In the genomic region with DNA sequence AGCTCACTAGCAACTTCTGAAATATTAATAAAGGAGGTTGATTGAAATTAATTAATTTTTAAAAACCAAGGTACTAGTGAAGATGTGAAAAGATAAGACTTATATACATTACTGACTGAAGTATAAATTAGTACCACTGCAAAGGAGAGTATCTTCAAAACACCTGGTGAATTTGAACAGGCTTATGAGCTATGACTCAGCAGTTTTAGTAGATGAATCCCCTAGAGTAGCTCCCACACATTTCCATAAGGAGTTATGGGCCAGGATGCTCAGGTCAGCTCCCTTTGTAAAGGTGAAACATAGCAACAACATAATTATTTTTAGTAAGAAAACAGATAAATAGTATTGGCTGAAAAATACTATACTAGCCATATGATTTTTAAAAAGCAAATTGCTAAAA, we compare ENCODE assay signal across 15 cellular contexts.
DNase-seq lines count a peak whose midpoint lies in the region.
"Had no signal": no experiment of that assay in that cellular context is flagged by ENCODE, and none has a peak within 500 bp of the region (broad histone marks: within the 10 kb centered on the region; RNA-seq: fewer than 3 reads in every experiment).

No MANE protein-coding gene starts in this region.

- H3K27ac ChIP-seq in substantia nigra (ENCODE audit: low read depth, low read length, poor library complexity, severe bottlenecking): no peak overlapping the region
- H3K27ac ChIP-seq: dorsolateral prefrontal cortex, prostate gland, suprapubic skin had no signal

- peak; percentile 18 for DNase-seq in DMS153 treated with DMSO at 0.1 percent for 48 hours (lab: John Stamatoyannopoulos, UW; ENCODE audit: unreplicated experiment)
- DNase-seq in LoVo (ENCODE audit: low spot score): peak; percentile 28
- DNase-seq in NCI-H69 (lab: John Stamatoyannopoulos, UW): peak; percentile 60
- peak; percentile 4 for DNase-seq in dermis blood vessel endothelial cell
- DNase-seq in HCEC 1CT: no peak
- DNase-seq in substantia nigra (lab: John Stamatoyannopoulos, UW): no peak
- no peak for DNase-seq in ecto neural progenitor cell (ENCODE audit: low spot score)
- DNase-seq in NCI-H128 (lab: John Stamatoyannopoulos, UW; ENCODE audit: unreplicated experiment): no peak
- DNase-seq: activated CD4-positive, alpha-beta memory T cell treated with anti-CD3 and anti-CD28 coated beads, Interleukin-2, amount 10 ng/mL, durations not matched to agents 7 days and 5 days; aorta; dorsolateral prefrontal cortex; naive B cell; SK-N-SH had no signal

Comparison
In these comparisons a context has a peak if more than half of its experiments do, and no peak if none do; other contexts are left out.
1. DNase-seq: peak in DMS153 treated with DMSO at 0.1 percent for 48 hours (single experiment), LoVo (single experiment), NCI-H69 (single experiment) and dermis blood vessel endothelial cell (single experiment); none in HCEC 1CT (single experiment), substantia nigra (0 of 49), ecto neural progenitor cell (single experiment) and NCI-H128 (single experiment).